9 cellular contexts compared by ENCODE assay signal in the genomic region with DNA sequence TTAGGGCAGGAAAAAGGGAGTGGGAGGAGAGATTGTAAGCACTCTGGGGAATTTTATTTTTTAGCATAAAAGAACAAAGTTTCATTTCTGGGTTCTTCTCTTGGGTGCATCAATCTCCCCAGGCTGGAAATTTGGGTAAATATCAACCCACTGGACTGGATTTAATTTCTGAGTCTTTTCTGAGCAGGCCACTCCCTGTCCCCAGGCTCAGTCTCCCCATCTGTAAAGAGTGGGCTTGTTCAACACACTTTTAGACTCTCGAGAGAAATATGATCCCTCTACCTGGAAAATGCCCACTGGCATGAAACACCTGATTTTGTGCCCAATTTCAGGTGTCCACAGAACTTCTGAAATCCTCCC. TPM values are rescaled to one million over a fixed set of nuclear protein-coding genes. Genes with fewer than 3 reads are reported as not detected.
A peak's percentile ranks its signal among the peaks of the same experiment; 100 is the strongest.
DNase-seq lines count a peak whose midpoint lies in the region; TF ChIP-seq lines count a peak whose summit lies in the region.
"Had no signal": no experiment of that assay in that cellular context is flagged by ENCODE, and none has a peak within 500 bp of the region (broad histone marks: within the 10 kb centered on the region; RNA-seq: fewer than 3 reads in every experiment).

No MANE protein-coding gene starts in this region.

- no peaks in the 10 kb centered on the region for H3K9me3 Mint-ChIP-seq in nephron

- peak overlapping the region; percentile 65 to 85 (median 79) for H3K27ac Mint-ChIP-seq in nephron

- H3K4me3 Mint-ChIP-seq in nephron, result peak overlapping the region; percentile 89 to 92 (median 91)

- H3K9me3 ChIP-seq in BE2C (no peaks in the 10 kb centered on the region), MG63 (no peaks in the 10 kb centered on the region)

- peak overlapping the region; percentile 20; the same call in 1 of the 2 replicates for H3K4me3 ChIP-seq in BE2C (ENCODE audit: low read depth, low read length)
- peak overlapping the region; percentile 89 for H3K4me3 ChIP-seq in MG63
- peak overlapping the region; percentile 82 for H3K4me3 ChIP-seq in coronary artery

- H3K4me1 Mint-ChIP-seq in nephron, result peaks cover 16% of the 10 kb centered on the region

- H3K36me3 ChIP-seq in BE2C (no peaks in the 10 kb centered on the region), MG63 (peaks cover 18% of the 10 kb centered on the region)

- TF ChIP-seq CTCF in BE2C (IDR thresholded peaks at IDR 0.05; ENCODE audit: low read depth, low read length) (no peak), coronary artery (IDR thresholded peaks at IDR 0.05) (no peak), nephron (IDR thresholded peaks at IDR 0.05; ENCODE audit: unreplicated experiment in 3 of 3) (no peak)

- no peaks in the 10 kb centered on the region for H3K36me3 Mint-ChIP-seq in nephron (ENCODE audit: low read depth)

- peak overlapping the region; percentile 34 to 84 for H3K27ac ChIP-seq in coronary artery

- DNase-seq in BE2C, result no peak
- no peak for DNase-seq in MG63
- no peak for DNase-seq in coronary artery (ENCODE audit: low spot score)
- DNase-seq in GDM1 (lab: John Stamatoyannopoulos, UW), result no peak
- no peak for DNase-seq in HPDE6-E6E7 (ENCODE audit: extremely low spot score)
- no peak for DNase-seq in DMS53 (lab: John Stamatoyannopoulos, UW)
- no peak for DNase-seq in ureter (ENCODE audit: low spot score)

- H3K27me3 ChIP-seq in BE2C, result no peaks in the 10 kb centered on the region
- no peaks in the 10 kb centered on the region for H3K27me3 ChIP-seq in MG63

- peaks cover 14% of the 10 kb centered on the region for H3K27me3 Mint-ChIP-seq in nephron (ENCODE audit: low read depth)

- H3K4me1 ChIP-seq in BE2C, result peaks cover 5% of the 10 kb centered on the region; the same call in 1 of the 2 replicates

RNA-seq across cellular contexts. Expression of gene VTN, which starts 0.6 kb away (rescaled TPM):
- 0.31 TPM for polyA plus RNA-seq in BE2C (2012; ENCODE audit: insufficient read depth, insufficient read length, low read depth)
- 3.3 TPM in 1 of 2 replicates, not detected in the other for total RNA-seq in MG63 (2014; rRNA removed; shearing (Covaris generic); ENCODE audit: low replicate concordance)
- total RNA-seq in ureter, result 1.0 TPM

RNA-seq across cellular contexts. Expression of gene SARM1, which starts 0.8 kb away (rescaled TPM):
- polyA plus RNA-seq in BE2C (2012; ENCODE audit: insufficient read depth, insufficient read length, low read depth), result 22.6 TPM
- total RNA-seq in MG63 (2014; rRNA removed; shearing (Covaris generic); ENCODE audit: low replicate concordance), result 17.2 and 33.1 TPM in 2 replicates
- total RNA-seq in ureter, result 34.7 TPM

RNA-seq across cellular contexts. Expression of gene SEBOX, which starts 5.7 kb away (rescaled TPM):
- polyA plus RNA-seq in BE2C (2012; ENCODE audit: insufficient read depth, insufficient read length, low read depth), result not detected
- not detected in 2 replicates for total RNA-seq in MG63 (2014; rRNA removed; shearing (Covaris generic); ENCODE audit: low replicate concordance)
- not detected for total RNA-seq in ureter
- total RNA-seq: subcutaneous adipose tissue had no signal

RNA-seq across cellular contexts. Expression of gene POLDIP2, which starts 13.4 kb away (rescaled TPM):
- 88.1 TPM for polyA plus RNA-seq in BE2C (2012; ENCODE audit: insufficient read depth, insufficient read length, low read depth)
- total RNA-seq in MG63 (2014; rRNA removed; shearing (Covaris generic); ENCODE audit: low replicate concordance), result 161 and 244 TPM in 2 replicates
- total RNA-seq in ureter, result 74.6 TPM

RNA-seq across cellular contexts. Expression of gene TNFAIP1, which starts 35.2 kb away (rescaled TPM):
- 21.0 TPM for polyA plus RNA-seq in BE2C (2012; ENCODE audit: insufficient read depth, insufficient read length, low read depth)
- total RNA-seq in MG63 (2014; rRNA removed; shearing (Covaris generic); ENCODE audit: low replicate concordance), result 29.2 and 31.9 TPM in 2 replicates
- 55.1 TPM for total RNA-seq in ureter

Comparison
In these comparisons a context has a peak if more than half of its experiments do, and no peak if none do; other contexts are left out.
1. H3K4me3 ChIP-seq: peak in every context shown above with its lines; median percentile 89 in MG63; 82 in coronary artery; 20 in BE2C.